In the genomic region with DNA sequence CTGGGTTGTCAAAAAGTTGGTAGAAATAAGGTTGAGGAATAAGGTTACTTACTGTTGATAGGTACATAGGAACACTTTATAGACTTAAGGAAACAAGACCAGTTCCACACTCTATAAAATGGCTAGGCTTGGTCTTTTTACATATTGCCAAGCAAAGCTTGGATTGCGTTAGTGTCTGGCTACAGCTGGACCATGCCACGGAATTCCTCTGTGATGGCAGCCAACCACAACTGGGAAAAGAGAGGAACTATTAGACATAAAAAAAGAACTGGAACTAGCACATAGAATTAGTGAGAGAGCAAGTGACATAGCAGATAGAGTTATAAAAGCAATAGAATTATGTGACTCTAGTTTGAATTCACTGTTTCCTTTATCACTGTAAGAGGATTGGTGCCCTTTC, we compare ENCODE assay signal across 36 cellular contexts. TPM values are rescaled to one million over a fixed set of nuclear protein-coding genes. Genes with fewer than 3 reads are reported as not detected.
"Had no signal": no experiment of that assay in that cellular context is flagged by ENCODE, and none has a peak within 500 bp of the region (broad histone marks: within the 10 kb centered on the region; RNA-seq: fewer than 3 reads in every experiment).

No MANE protein-coding gene starts in this region.

- H3K27me3 ChIP-seq: adrenal gland, body of pancreas, brain microvascular endothelial cell, breast epithelium had no signal

- H3K4me3 Mint-ChIP-seq: activated CD4-positive, alpha-beta memory T cell treated with anti-CD3 and anti-CD28 coated beads, Interleukin-2, amount 10 ng/mL, durations not matched to agents 7 days and 5 days; activated CD4-positive, alpha-beta T cell treated with anti-CD3 and anti-CD28 coated beads for 36 hours; activated CD4-positive, alpha-beta T cell treated with anti-CD3 and anti-CD28 coated beads, Interleukin-2, amount 10 ng/mL, durations not matched to agents 7 days and 5 days; activated naive CD4-positive, alpha-beta T cell treated with anti-CD3 and anti-CD28 coated beads for 36 hours; activated naive CD8-positive, alpha-beta T cell treated with anti-CD3 and anti-CD28 coated beads for 36 hours; activated T-cell treated with anti-CD3 and anti-CD28 coated beads, Interleukin-2, amount 50 U/mL, for 4 hours; activated T-cell treated with anti-CD3 and anti-CD28 coated beads, Interleukin-2, amount 50 U/mL, for 72 hours; activated T-helper 1 cell treated with anti-CD3 and anti-CD28 coated beads, Interleukin-12 subunit alpha, Interleukin-12 subunit beta, Interleukin-2, Interleukin-4 antibody, amounts not matched to agents 30 ng/mL and 10 ng/mL and 1 ng/mL, durations not matched to agents 14 hours and 24 hours and 36 hours; activated T-helper 17 cell treated with anti-CD3 and anti-CD28 coated beads, Interleukin-2, amount 50 U/mL, for 72 hours; T-helper 1 cell treated with Interleukin-12 subunit alpha and Interleukin-12 subunit beta and Interleukin-4 antibody, amounts not matched to agents 30 μg/mL and 1 μg/mL, for 36 hours; T-helper 2 cell treated with Interferon-gamma antibody and Interleukin-4, amounts not matched to agents 5 μg/mL and 100 μg/mL, for 36 hours; WTC11 had no signal

- H3K9me3 ChIP-seq: adrenal gland, body of pancreas, breast epithelium had no signal

- H3K4me1 ChIP-seq: body of pancreas, breast epithelium had no signal

- H3K36me3 Mint-ChIP-seq: activated naive CD4-positive, alpha-beta T cell treated with anti-CD3 and anti-CD28 coated beads, Interleukin-2, amount 50 U/mL, for 72 hours; activated naive CD8-positive, alpha-beta T cell treated with anti-CD3 and anti-CD28 coated beads for 36 hours had no signal

- H3K36me3 ChIP-seq: adrenal gland, brain microvascular endothelial cell, breast epithelium, WERI-Rb-1 had no signal

- H3K27ac ChIP-seq: adrenal gland, body of pancreas, brain microvascular endothelial cell, WERI-Rb-1 had no signal

- H3K27me3 Mint-ChIP-seq: activated CD4-positive, alpha-beta memory T cell treated with anti-CD3 and anti-CD28 coated beads, Interleukin-2, amount 10 ng/mL, durations not matched to agents 7 days and 5 days; activated CD4-positive, alpha-beta T cell treated with anti-CD3 and anti-CD28 coated beads for 36 hours; activated CD4-positive, alpha-beta T cell treated with anti-CD3 and anti-CD28 coated beads, Interleukin-2, amount 10 ng/mL, durations not matched to agents 7 days and 5 days had no signal

- H3K9me3 Mint-ChIP-seq: activated CD4-positive, alpha-beta memory T cell treated with anti-CD3 and anti-CD28 coated beads, Interleukin-2, amount 10 ng/mL, durations not matched to agents 7 days and 5 days; activated CD4-positive, alpha-beta T cell treated with anti-CD3 and anti-CD28 coated beads, Interleukin-2, amount 10 ng/mL, durations not matched to agents 7 days and 5 days; activated naive CD4-positive, alpha-beta T cell treated with anti-CD3 and anti-CD28 coated beads for 36 hours; activated naive CD4-positive, alpha-beta T cell treated with anti-CD3 and anti-CD28 coated beads, Interleukin-2, amount 50 U/mL, for 72 hours; activated naive CD8-positive, alpha-beta T cell treated with anti-CD3 and anti-CD28 coated beads for 36 hours; activated T-cell treated with anti-CD3 and anti-CD28 coated beads, Interleukin-2, amount 50 U/mL, for 4 hours; activated T-cell treated with anti-CD3 and anti-CD28 coated beads, Interleukin-2, amount 50 U/mL, for 72 hours; activated T-helper 1 cell treated with anti-CD3 and anti-CD28 coated beads, Interleukin-12 subunit alpha, Interleukin-12 subunit beta, Interleukin-2, Interleukin-4 antibody, amounts not matched to agents 30 ng/mL and 10 ng/mL and 1 ng/mL, durations not matched to agents 14 hours and 24 hours and 36 hours; T-helper 1 cell treated with Interleukin-12 subunit alpha and Interleukin-12 subunit beta and Interleukin-4 antibody, amounts not matched to agents 30 μg/mL and 1 μg/mL, for 36 hours; T-helper 2 cell treated with Interferon-gamma antibody and Interleukin-4, amounts not matched to agents 5 μg/mL and 100 μg/mL, for 36 hours had no signal

- H3K4me3 ChIP-seq: adrenal gland, body of pancreas, breast epithelium had no signal

- H3K27ac Mint-ChIP-seq: activated CD4-positive, alpha-beta memory T cell treated with anti-CD3 and anti-CD28 coated beads, Interleukin-2, amount 10 ng/mL, durations not matched to agents 7 days and 5 days; activated CD4-positive, alpha-beta T cell treated with anti-CD3 and anti-CD28 coated beads for 36 hours; activated CD4-positive, alpha-beta T cell treated with anti-CD3 and anti-CD28 coated beads, Interleukin-2, amount 10 ng/mL, durations not matched to agents 7 days and 5 days; activated naive CD4-positive, alpha-beta T cell treated with anti-CD3 and anti-CD28 coated beads for 36 hours; activated naive CD4-positive, alpha-beta T cell treated with anti-CD3 and anti-CD28 coated beads, Interleukin-2, amount 50 U/mL, for 72 hours; activated naive CD8-positive, alpha-beta T cell treated with anti-CD3 and anti-CD28 coated beads for 36 hours; activated T-cell treated with anti-CD3 and anti-CD28 coated beads, Interleukin-2, amount 50 U/mL, for 72 hours; activated T-helper 1 cell treated with anti-CD3 and anti-CD28 coated beads, Interleukin-12 subunit alpha, Interleukin-12 subunit beta, Interleukin-2, Interleukin-4 antibody, amounts not matched to agents 30 ng/mL and 10 ng/mL and 1 ng/mL, durations not matched to agents 14 hours and 24 hours and 36 hours; activated T-helper 17 cell treated with anti-CD3 and anti-CD28 coated beads, Interleukin-2, amount 50 U/mL, for 72 hours; T-helper 1 cell treated with Interleukin-12 subunit alpha and Interleukin-12 subunit beta and Interleukin-4 antibody, amounts not matched to agents 30 μg/mL and 1 μg/mL, for 36 hours; T-helper 2 cell treated with Interferon-gamma antibody and Interleukin-4, amounts not matched to agents 5 μg/mL and 100 μg/mL, for 36 hours; WTC11 had no signal

- ATAC-seq: activated CD4-positive, alpha-beta T cell treated with anti-CD3 and anti-CD28 coated beads for 36 hours; activated CD4-positive, CD25-positive, alpha-beta regulatory T cell treated with anti-CD3 and anti-CD28 coated beads, Interleukin-2, amount 50 U/mL, for 24 hours; activated naive CD4-positive, alpha-beta T cell treated with anti-CD3 and anti-CD28 coated beads, Interleukin-2, amount 50 U/mL, for 72 hours; activated T-cell treated with anti-CD3 and anti-CD28 coated beads, Interleukin-2, amount 50 U/mL, for 4 hours; activated T-cell treated with anti-CD3 and anti-CD28 coated beads, Interleukin-2, amount 50 U/mL, for 72 hours; activated T-helper 17 cell treated with anti-CD3 and anti-CD28 coated beads, Interleukin-2, amount 50 U/mL, for 72 hours; body of pancreas; WTC11 had no signal

- DNase-seq: activated CD4-positive, alpha-beta memory T cell treated with anti-CD3 and anti-CD28 coated beads, Interleukin-2, amount 10 ng/mL, durations not matched to agents 7 days and 5 days; activated CD4-positive, alpha-beta T cell treated with anti-CD3 and anti-CD28 coated beads for 1 hour; activated CD4-positive, alpha-beta T cell treated with anti-CD3 and anti-CD28 coated beads for 36 hours; activated CD4-positive, alpha-beta T cell treated with anti-CD3 and anti-CD28 coated beads for 48 hours; activated CD4-positive, alpha-beta T cell treated with anti-CD3 and anti-CD28 coated beads, Interleukin-2, amount 10 ng/mL, durations not matched to agents 7 days and 5 days; activated CD4-positive, alpha-beta T cell treated with anti-CD3 and anti-CD28 coated beads, Interleukin-2, amount 50 U/mL, for 48 hours; activated CD4-positive, CD25-positive, alpha-beta regulatory T cell; activated CD8-positive, alpha-beta memory T cell treated with anti-CD3 and anti-CD28 coated beads, Interleukin-2, amount 50 U/mL, for 4 hours; activated effector memory CD4-positive, alpha-beta T cell treated with anti-CD3 and anti-CD28 coated beads, Interleukin-2, amount 50 U/mL, for 16 hours; activated gamma-delta T cell treated with Interleukin-2 at 50 U/mL for 16 hours; activated naive CD4-positive, alpha-beta T cell; activated naive CD4-positive, alpha-beta T cell treated with anti-CD3 and anti-CD28 coated beads for 36 hours; activated naive CD4-positive, alpha-beta T cell treated with anti-CD3 and anti-CD28 coated beads, Interleukin-2, amount 50 U/mL, for 16 hours; activated naive CD8-positive, alpha-beta T cell treated with anti-CD3 and anti-CD28 coated beads for 36 hours; activated T-cell treated with anti-CD3 and anti-CD28 coated beads for 4 hours; activated T-cell treated with anti-CD3 and anti-CD28 coated beads, Interleukin-2, amount 50 U/mL, for 1 hour; activated T-cell treated with anti-CD3 and anti-CD28 coated beads, Interleukin-2, amount 50 U/mL, for 4 hours; activated T-cell treated with anti-CD3 and anti-CD28 coated beads, Interleukin-2, amount 50 U/mL, for 72 hours; adrenal gland; amniotic stem cell; body of pancreas; brain microvascular endothelial cell; central memory CD4-positive, alpha-beta T cell; T-helper 1 cell; T-helper 2 cell; T-helper 9 cell; WERI-Rb-1 had no signal

- H3K4me1 Mint-ChIP-seq: activated CD4-positive, alpha-beta memory T cell treated with anti-CD3 and anti-CD28 coated beads, Interleukin-2, amount 10 ng/mL, durations not matched to agents 7 days and 5 days; activated CD4-positive, alpha-beta T cell treated with anti-CD3 and anti-CD28 coated beads for 36 hours; activated CD4-positive, alpha-beta T cell treated with anti-CD3 and anti-CD28 coated beads, Interleukin-2, amount 10 ng/mL, durations not matched to agents 7 days and 5 days; activated naive CD8-positive, alpha-beta T cell treated with anti-CD3 and anti-CD28 coated beads for 36 hours; activated T-helper 17 cell treated with anti-CD3 and anti-CD28 coated beads, Interleukin-2, amount 50 U/mL, for 72 hours had no signal

RNA-seq across cellular contexts. Expression of a gene that starts 17.7 kb away (rescaled TPM):
- total RNA-seq: activated CD4-positive, alpha-beta memory T cell treated with anti-CD3 and anti-CD28 coated beads, Interleukin-2, amount 10 ng/mL, durations not matched to agents 7 days and 5 days; activated CD4-positive, alpha-beta T cell treated with anti-CD3 and anti-CD28 coated beads for 36 hours; activated CD4-positive, alpha-beta T cell treated with anti-CD3 and anti-CD28 coated beads, Interleukin-2, amount 10 ng/mL, durations not matched to agents 7 days and 5 days; activated CD8-positive, alpha-beta memory T cell treated with anti-CD3 and anti-CD28 coated beads for 36 hours; activated naive CD4-positive, alpha-beta T cell treated with anti-CD3 and anti-CD28 coated beads for 36 hours; activated naive CD4-positive, alpha-beta T cell treated with anti-CD3 and anti-CD28 coated beads, Interleukin-2, amount 50 U/mL, for 72 hours; activated naive CD8-positive, alpha-beta T cell treated with anti-CD3 and anti-CD28 coated beads for 36 hours; activated T-cell treated with anti-CD3 and anti-CD28 coated beads, Interleukin-2, amount 50 U/mL, for 4 hours; activated T-cell treated with anti-CD3 and anti-CD28 coated beads, Interleukin-2, amount 50 U/mL, for 72 hours; activated T-helper 1 cell treated with anti-CD3 and anti-CD28 coated beads, Interleukin-12 subunit alpha, Interleukin-12 subunit beta, Interleukin-2, Interleukin-4 antibody, amounts not matched to agents 30 ng/mL and 10 ng/mL and 1 ng/mL, durations not matched to agents 14 hours and 24 hours and 36 hours; activated T-helper 17 cell treated with anti-CD3 and anti-CD28 coated beads, Interleukin-2, amount 50 U/mL, for 72 hours had no signal
